8 cellular contexts compared by ENCODE assay signal in genomic region chr21:39381009-39381408, GRCh38. TPM values are rescaled to one million over a fixed set of nuclear protein-coding genes. Genes with fewer than 3 reads are reported as not detected.
A peak's percentile ranks its signal among the peaks of the same experiment; 100 is the strongest.
DNase-seq lines count a peak whose midpoint lies in the region; ATAC-seq and FAIRE-seq lines count a peak whose summit lies in the region.

No MANE protein-coding gene starts in this region.

- H3K36me3 Mint-ChIP-seq in activated T-cell treated with anti-CD3 and anti-CD28 coated beads, Interleukin-2, amount 50 U/mL, for 72 hours (ENCODE audit: insufficient read depth in 2 of 2) = peaks cover 2 to 3% of the 10 kb centered on the region in 2 donors
- peaks cover 6% of the 10 kb centered on the region for H3K36me3 Mint-ChIP-seq in activated CD4-positive, alpha-beta memory T cell treated with anti-CD3 and anti-CD28 coated beads, Interleukin-2, amount 10 ng/mL, durations not matched to agents 7 days and 5 days (ENCODE audit: low read depth)

- H3K9me3 Mint-ChIP-seq in activated T-cell treated with anti-CD3 and anti-CD28 coated beads, Interleukin-2, amount 50 U/mL, for 72 hours = no peaks in the 10 kb centered on the region
- no peaks in the 10 kb centered on the region for H3K9me3 Mint-ChIP-seq in activated CD4-positive, alpha-beta memory T cell treated with anti-CD3 and anti-CD28 coated beads, Interleukin-2, amount 10 ng/mL, durations not matched to agents 7 days and 5 days

- CTCF ChIA-PET in activated CD4-positive, alpha-beta memory T cell treated with anti-CD3 and anti-CD28 coated beads, Interleukin-2, amount 10 ng/mL, durations not matched to agents 7 days and 5 days (lab: Charles Lee) = interaction anchor here (0.8 to 1.2 kb wide), 2 partner anchors 61 to 198 kb away, joined by 3 read pairs; partner anchors contain the start of gene PSMG1

- peak overlapping the region; percentile 72 for H3K4me3 ChIP-seq in iPS-11a (ENCODE audit: low read depth, low read length)

- no peak for ATAC-seq in activated T-cell treated with anti-CD3 and anti-CD28 coated beads, Interleukin-2, amount 50 U/mL, for 72 hours (replicated peaks in 1 of 2)
- ATAC-seq in stimulated activated naive CD8-positive, alpha-beta T cell treated with anti-CD3 and anti-CD28 coated beads, Interleukin-15, Interleukin-2, amounts not matched to agents 100 U/mL and 50 U/mL, for 24 hours = no peak

- no peak for DNase-seq in activated T-cell treated with anti-CD3 and anti-CD28 coated beads, Interleukin-2, amount 50 U/mL, for 72 hours
- no peak for DNase-seq in activated T-cell treated with anti-CD3 and anti-CD28 coated beads, Interleukin-2, amount 50 U/mL, for 48 hours
- DNase-seq in activated CD4-positive, alpha-beta memory T cell treated with anti-CD3 and anti-CD28 coated beads, Interleukin-2, amount 10 ng/mL, durations not matched to agents 7 days and 5 days = no peak
- peak; percentile 14 for DNase-seq in stimulated activated naive CD8-positive, alpha-beta T cell treated with anti-CD3 and anti-CD28 coated beads, Interleukin-15, Interleukin-2, amounts not matched to agents 100 U/mL and 50 U/mL, for 24 hours
- DNase-seq in HTR-8/SVneo (ENCODE audit: insufficient read length, low spot score) (no peak), DMS153 treated with DMSO at 0.1 percent for 48 hours (lab: John Stamatoyannopoulos, UW; ENCODE audit: unreplicated experiment) (no peak)
- DNase-seq in stimulated activated naive CD4-positive, alpha-beta T cell (lab: John Stamatoyannopoulos, UW) = no peak

- no peaks in the 10 kb centered on the region for H3K27me3 Mint-ChIP-seq in activated T-cell treated with anti-CD3 and anti-CD28 coated beads, Interleukin-2, amount 50 U/mL, for 72 hours (ENCODE audit: low read depth)
- H3K27me3 Mint-ChIP-seq in activated CD4-positive, alpha-beta memory T cell treated with anti-CD3 and anti-CD28 coated beads, Interleukin-2, amount 10 ng/mL, durations not matched to agents 7 days and 5 days = no peaks in the 10 kb centered on the region

- no peak overlapping the region for H3K27ac Mint-ChIP-seq in activated T-cell treated with anti-CD3 and anti-CD28 coated beads, Interleukin-2, amount 50 U/mL, for 72 hours
- H3K27ac Mint-ChIP-seq in activated CD4-positive, alpha-beta memory T cell treated with anti-CD3 and anti-CD28 coated beads, Interleukin-2, amount 10 ng/mL, durations not matched to agents 7 days and 5 days = peak overlapping the region; percentile 10

- POLR2A ChIA-PET in activated CD4-positive, alpha-beta memory T cell treated with anti-CD3 and anti-CD28 coated beads, Interleukin-2, amount 10 ng/mL, durations not matched to agents 7 days and 5 days (lab: Charles Lee) = interaction anchor here (2.2 to 2.9 kb wide), 3 partner anchors 33 to 197 kb away, joined by 19 to 54 read pairs (median 29); partner anchors contain the start of genes BRWD1, HMGN1 and PSMG1

- H3K4me1 Mint-ChIP-seq in activated T-cell treated with anti-CD3 and anti-CD28 coated beads, Interleukin-2, amount 50 U/mL, for 72 hours (ENCODE audit: low read depth) = peaks cover 39% of the 10 kb centered on the region
- H3K4me1 Mint-ChIP-seq in activated CD4-positive, alpha-beta memory T cell treated with anti-CD3 and anti-CD28 coated beads, Interleukin-2, amount 10 ng/mL, durations not matched to agents 7 days and 5 days = peaks cover 41% of the 10 kb centered on the region

- H3K4me3 Mint-ChIP-seq in activated T-cell treated with anti-CD3 and anti-CD28 coated beads, Interleukin-2, amount 50 U/mL, for 72 hours = peak overlapping the region; percentile 87 to 97
- peak overlapping the region; percentile 94 for H3K4me3 Mint-ChIP-seq in activated CD4-positive, alpha-beta memory T cell treated with anti-CD3 and anti-CD28 coated beads, Interleukin-2, amount 10 ng/mL, durations not matched to agents 7 days and 5 days

- no peak for FAIRE-seq in HTR-8/SVneo (lab: Jason Lieb, UNC)

RNA-seq across cellular contexts. Expression of gene HMGN1, which starts 32.1 kb away (rescaled TPM):
- 100 to 1,000 TPM; 353 to 399 TPM for total RNA-seq in activated T-cell treated with anti-CD3 and anti-CD28 coated beads, Interleukin-2, amount 50 U/mL, for 72 hours
- 100 to 1,000 TPM; 327 to 340 TPM for total RNA-seq in activated CD4-positive, alpha-beta memory T cell treated with anti-CD3 and anti-CD28 coated beads, Interleukin-2, amount 10 ng/mL, durations not matched to agents 7 days and 5 days
